28 cellular contexts compared by ENCODE assay signal in genomic region chr11:15613799-15614198, GRCh38.
"Had no signal": no experiment of that assay in that cellular context is flagged by ENCODE, and none has a peak within 500 bp of the region (broad histone marks: within the 10 kb centered on the region; RNA-seq: fewer than 3 reads in every experiment).

No MANE protein-coding gene starts in this region.

- H3K27ac ChIP-seq: brain microvascular endothelial cell, neural progenitor cell, parathyroid adenoma, sigmoid colon, thoracic aorta, uterus had no signal

- ATAC-seq: naive thymus-derived CD8-positive, alpha-beta T cell; stimulated activated effector memory CD8-positive, alpha-beta T cell treated with anti-CD3 and anti-CD28 coated beads, Interleukin-12 subunit alpha, Interleukin-12 subunit beta, amount 100 ng/mL, for 72 hours had no signal

- H3K4me3 Mint-ChIP-seq: activated naive CD4-positive, alpha-beta T cell treated with anti-CD3 and anti-CD28 coated beads for 36 hours; activated naive CD8-positive, alpha-beta T cell treated with anti-CD3 and anti-CD28 coated beads, Interleukin-2, amount 10 ng/mL, durations not matched to agents 7 days and 5 days; dendritic cell treated with granulocyte-macrophage colony-stimulating factor and Interleukin-4, amounts not matched to agents 40 ng/mL and 50 ng/mL, for 4 days; memory B cell; naive thymus-derived CD8-positive, alpha-beta T cell; neural progenitor cell; stimulated activated effector memory CD8-positive, alpha-beta T cell treated with anti-CD3 and anti-CD28 coated beads, Interleukin-12 subunit alpha, Interleukin-12 subunit beta, amount 100 ng/mL, for 72 hours; stimulated activated naive CD8-positive, alpha-beta T cell treated with anti-CD3 and anti-CD28 coated beads, Interleukin-15, Interleukin-2, amounts not matched to agents 100 ng/mL and 50 ng/mL, for 24 hours; T-helper 2 cell treated with Interferon-gamma antibody and Interleukin-4, amounts not matched to agents 5 μg/mL and 100 μg/mL, for 36 hours; type B pancreatic cell had no signal

- H3K27ac Mint-ChIP-seq: activated naive CD4-positive, alpha-beta T cell treated with anti-CD3 and anti-CD28 coated beads for 36 hours; activated naive CD8-positive, alpha-beta T cell treated with anti-CD3 and anti-CD28 coated beads, Interleukin-2, amount 10 ng/mL, durations not matched to agents 7 days and 5 days; dendritic cell treated with granulocyte-macrophage colony-stimulating factor and Interleukin-4, amounts not matched to agents 40 ng/mL and 50 ng/mL, for 4 days; memory B cell; naive thymus-derived CD8-positive, alpha-beta T cell; neural progenitor cell; stimulated activated effector memory CD8-positive, alpha-beta T cell treated with anti-CD3 and anti-CD28 coated beads, Interleukin-12 subunit alpha, Interleukin-12 subunit beta, amount 100 ng/mL, for 72 hours; stimulated activated naive CD8-positive, alpha-beta T cell treated with anti-CD3 and anti-CD28 coated beads, Interleukin-15, Interleukin-2, amounts not matched to agents 100 ng/mL and 50 ng/mL, for 24 hours; T-helper 2 cell treated with Interferon-gamma antibody and Interleukin-4, amounts not matched to agents 5 μg/mL and 100 μg/mL, for 36 hours; type B pancreatic cell had no signal

- DNase-seq: activated CD4-positive, alpha-beta T cell treated with anti-CD3 and anti-CD28 coated beads for 48 hours; activated CD4-positive, alpha-beta T cell treated with anti-CD3 and anti-CD28 coated beads, Interleukin-2, amount 50 U/mL, for 48 hours; activated CD8-positive, alpha-beta memory T cell treated with anti-CD3 and anti-CD28 coated beads for 24 hours; activated effector memory CD4-positive, alpha-beta T cell treated with anti-CD3 and anti-CD28 coated beads, Interleukin-2, amount 50 U/mL, for 16 hours; activated naive CD4-positive, alpha-beta T cell treated with anti-CD3 and anti-CD28 coated beads for 36 hours; activated naive CD8-positive, alpha-beta T cell treated with anti-CD3 and anti-CD28 coated beads, Interleukin-2, amount 10 ng/mL, durations not matched to agents 7 days and 5 days; amniotic stem cell; central memory CD4-positive, alpha-beta T cell; foreskin melanocyte; islet precursor cell; naive thymus-derived CD8-positive, alpha-beta T cell; occipital lobe; sigmoid colon; small intestine; stimulated activated CD4-positive, alpha-beta T cell treated with anti-CD3 and anti-CD28 coated beads, Interleukin-4, amount 100 ng/mL, for 24 hours; T-helper 1 cell; uterus had no signal

- H3K4me3 ChIP-seq: esophagus muscularis mucosa, neural progenitor cell, sigmoid colon, thoracic aorta, uterus had no signal

- H3K4me1 Mint-ChIP-seq: activated naive CD8-positive, alpha-beta T cell treated with anti-CD3 and anti-CD28 coated beads, Interleukin-2, amount 10 ng/mL, durations not matched to agents 7 days and 5 days; memory B cell; naive thymus-derived CD8-positive, alpha-beta T cell; stimulated activated effector memory CD8-positive, alpha-beta T cell treated with anti-CD3 and anti-CD28 coated beads, Interleukin-12 subunit alpha, Interleukin-12 subunit beta, amount 100 ng/mL, for 72 hours had no signal

- H3K27me3 Mint-ChIP-seq: memory B cell had no signal

- H3K4me1 ChIP-seq: uterus had no signal

- H3K9me3 ChIP-seq: esophagus muscularis mucosa, sigmoid colon, thoracic aorta, uterus had no signal

- H3K36me3 ChIP-seq: brain microvascular endothelial cell, esophagus muscularis mucosa, neural progenitor cell, sigmoid colon, thoracic aorta, uterus had no signal

- H3K36me3 Mint-ChIP-seq: activated naive CD8-positive, alpha-beta T cell treated with anti-CD3 and anti-CD28 coated beads, Interleukin-2, amount 10 ng/mL, durations not matched to agents 7 days and 5 days; memory B cell; naive thymus-derived CD8-positive, alpha-beta T cell; neural progenitor cell; stimulated activated effector memory CD8-positive, alpha-beta T cell treated with anti-CD3 and anti-CD28 coated beads, Interleukin-12 subunit alpha, Interleukin-12 subunit beta, amount 100 ng/mL, for 72 hours; type B pancreatic cell had no signal

- H3K9me3 Mint-ChIP-seq: activated naive CD4-positive, alpha-beta T cell treated with anti-CD3 and anti-CD28 coated beads for 36 hours; activated naive CD8-positive, alpha-beta T cell treated with anti-CD3 and anti-CD28 coated beads, Interleukin-2, amount 10 ng/mL, durations not matched to agents 7 days and 5 days; dendritic cell treated with granulocyte-macrophage colony-stimulating factor and Interleukin-4, amounts not matched to agents 40 ng/mL and 50 ng/mL, for 4 days; neural progenitor cell; stimulated activated naive CD8-positive, alpha-beta T cell treated with anti-CD3 and anti-CD28 coated beads, Interleukin-15, Interleukin-2, amounts not matched to agents 100 ng/mL and 50 ng/mL, for 24 hours; T-helper 2 cell treated with Interferon-gamma antibody and Interleukin-4, amounts not matched to agents 5 μg/mL and 100 μg/mL, for 36 hours; type B pancreatic cell had no signal

- H3K27me3 ChIP-seq: brain microvascular endothelial cell, esophagus muscularis mucosa, neural progenitor cell, uterus had no signal
